9 cellular contexts compared by ENCODE assay signal in genomic region chr11:83035070-83035854, GRCh38. TPM values are rescaled to one million over a fixed set of nuclear protein-coding genes. Genes with fewer than 3 reads are reported as not detected.
DNase-seq lines count a peak whose midpoint lies in the region; ATAC-seq and TF ChIP-seq lines count a peak whose summit lies in the region.
"Had no signal": no experiment of that assay in that cellular context is flagged by ENCODE, and none has a peak within 500 bp of the region (broad histone marks: within the 10 kb centered on the region; RNA-seq: fewer than 3 reads in every experiment).

No MANE protein-coding gene starts in this region.

- H3K4me1 Mint-ChIP-seq in naive B cell, result peaks cover 66 to 95% (median 75%) of the 10 kb centered on the region in 3 donors

- in situ Hi-C loops in GM13977 (cut with MboI; ENCODE audit: low pct_unique_long_range_greater_than_20kb, low sequenced_read_pairs, unreplicated experiment), result no loop called here

- peak overlapping the region in 4 of 5 donors; percentile 17 to 79 (median 52) for H3K27ac ChIP-seq in adrenal gland

- peaks cover 22 to 25% of the 10 kb centered on the region in 2 donors for H3K36me3 Mint-ChIP-seq in naive B cell

- H3K27me3 ChIP-seq in adrenal gland, result no peaks in the 10 kb centered on the region

- 80 to 85% (median 83%) methylated on average over 6 of the region's 6 CpGs for WGBS in adrenal gland, 4 donors

- DNase-seq in adrenal gland (no peak), naive B cell (peak; percentile 76), GM13977 (ENCODE audit: low spot score) (no peak), D341Med (ENCODE audit: low spot score) (no peak), NCI-H748 (lab: John Stamatoyannopoulos, UW; ENCODE audit: unreplicated experiment) (no peak), GM19238 (ENCODE audit: insufficient read length, low spot score) (no peak)
- DNase-seq: NCI-H1092 had no signal

- no peak for TF ChIP-seq POLR2A in adrenal gland (IDR thresholded peaks at IDR 0.05)

- no peak for TF ChIP-seq CTCF in adrenal gland (IDR thresholded peaks at IDR 0.05)
- no peak for TF ChIP-seq CTCF in GM13977 (IDR thresholded peaks at IDR 0.05; ENCODE audit: extremely low read depth, insufficient read depth, missing control alignments)

- H3K4me3 ChIP-seq in adrenal gland, result no peak overlapping the region

- ATAC-seq in GM18499 (IDR thresholded peaks at IDR 0.05; ENCODE audit: insufficient read depth, unreplicated experiment), result peak; percentile 57
- ATAC-seq in HG03066 (IDR thresholded peaks at IDR 0.05; ENCODE audit: low read depth, unreplicated experiment), result peak; percentile 47
- ATAC-seq in naive B cell (ENCODE audit: low read depth in 2 of 2), result peak; percentile 86 to 91

- H3K27ac Mint-ChIP-seq in naive B cell, result peak overlapping the region; percentile 88 to 99 (median 96)

- intact Hi-C loops in adrenal gland (cut with DNase I), result no loop called here

- peak overlapping the region; percentile 29 to 86 (median 76) for H3K4me3 Mint-ChIP-seq in naive B cell

- H3K9me3 ChIP-seq in adrenal gland (replicated peaks in 1 of 3), result no peaks in the 10 kb centered on the region

- H3K4me1 ChIP-seq in adrenal gland (replicated peaks in 1 of 2), result peaks cover 30 to 62% of the 10 kb centered on the region in 2 donors

- H3K27me3 Mint-ChIP-seq in naive B cell, result no peaks in the 10 kb centered on the region

- no peaks in the 10 kb centered on the region for H3K36me3 ChIP-seq in adrenal gland (replicated peaks in 1 of 2)

- no peaks in the 10 kb centered on the region for H3K9me3 Mint-ChIP-seq in naive B cell

RNA-seq across cellular contexts. Expression of gene RAB30, which starts 36.4 kb away (rescaled TPM):
- 10 to 100 TPM; 24.5 to 69.4 (median 43.1) TPM for total RNA-seq in adrenal gland
- polyA plus RNA-seq in adrenal gland (10 to 100 TPM in 1 of 3 donors, 1 to 10 TPM in 2; 5.1 to 55.4 (median 5.4) TPM), naive B cell (ENCODE audit: low read depth in 6 of 6) (100 to 1,000 TPM; 108 to 156 (median 142) TPM)
